23 cellular contexts compared by ENCODE assay signal in genomic region chr13:74037762-74038161, GRCh38.
DNase-seq lines count a peak whose midpoint lies in the region; ATAC-seq lines count a peak whose summit lies in the region.
"Had no signal": no experiment of that assay in that cellular context is flagged by ENCODE, and none has a peak within 500 bp of the region (broad histone marks: within the 10 kb centered on the region; RNA-seq: fewer than 3 reads in every experiment).

No MANE protein-coding gene starts in this region.

- peaks cover 51% of the 10 kb centered on the region for H3K4me1 ChIP-seq in CD8-positive, alpha-beta memory T cell (ENCODE audit: insufficient read depth, low read length)
- H3K4me1 ChIP-seq: left lung had no signal

- H3K27me3 ChIP-seq in CD8-positive, alpha-beta memory T cell (ENCODE audit: insufficient read depth, low read length, poor library complexity, severe bottlenecking), result no peaks in the 10 kb centered on the region
- H3K27me3 ChIP-seq: left lung, neural progenitor cell, vagina had no signal

- H3K4me3 ChIP-seq in CD8-positive, alpha-beta memory T cell (ENCODE audit: low read length), result peak overlapping the region; percentile 3
- H3K4me3 ChIP-seq: left lung, neural progenitor cell, vagina had no signal

- no peaks in the 10 kb centered on the region for H3K27me3 Mint-ChIP-seq in CD8-positive, alpha-beta memory T cell
- H3K27me3 Mint-ChIP-seq in T-helper 2 cell treated with Interferon-gamma antibody and Interleukin-4, amounts not matched to agents 5 μg/mL and 100 μg/mL, for 36 hours (ENCODE audit: low read depth), result no peaks in the 10 kb centered on the region
- no peaks in the 10 kb centered on the region for H3K27me3 Mint-ChIP-seq in memory B cell
- H3K27me3 Mint-ChIP-seq: IgD-negative memory B cell had no signal

- CTCF ChIA-PET in CD8-positive, alpha-beta memory T cell (lab: Charles Lee), result interaction anchor here (0.5 to 2.3 kb wide), 3 partner anchors 20 to 249 kb away, joined by 3 to 10 read pairs (median 5); no protein-coding TSS in a partner anchor

- peak; percentile 70 for ATAC-seq in GM18907 (IDR thresholded peaks at IDR 0.05; ENCODE audit: unreplicated experiment)
- no peak for ATAC-seq in memory B cell (ENCODE audit: low read depth)
- ATAC-seq: left lung, Panc1 had no signal

- POLR2A ChIA-PET in CD8-positive, alpha-beta memory T cell (lab: Charles Lee), result no interaction called here

- no peaks in the 10 kb centered on the region for H3K36me3 ChIP-seq in CD8-positive, alpha-beta memory T cell (ENCODE audit: insufficient read depth, low read length)
- H3K36me3 ChIP-seq: left lung, neural progenitor cell, vagina had no signal

- peak overlapping the region in 6 of 7 donors; percentile 15 to 61 (median 35) for H3K4me3 Mint-ChIP-seq in CD8-positive, alpha-beta memory T cell
- peak overlapping the region; percentile 9 for H3K4me3 Mint-ChIP-seq in T-helper 2 cell treated with Interferon-gamma antibody and Interleukin-4, amounts not matched to agents 5 μg/mL and 100 μg/mL, for 36 hours
- no peak overlapping the region for H3K4me3 Mint-ChIP-seq in memory B cell
- H3K4me3 Mint-ChIP-seq: CD14-positive monocyte, neural progenitor cell had no signal

- H3K36me3 Mint-ChIP-seq in CD8-positive, alpha-beta memory T cell, result peaks cover 0 to 18% (median 2%) of the 10 kb centered on the region in 3 donors
- H3K36me3 Mint-ChIP-seq in T-helper 2 cell treated with Interferon-gamma antibody and Interleukin-4, amounts not matched to agents 5 μg/mL and 100 μg/mL, for 36 hours (ENCODE audit: low read depth), result peaks cover 1% of the 10 kb centered on the region
- H3K36me3 Mint-ChIP-seq in memory B cell, result peaks cover 4% of the 10 kb centered on the region
- H3K36me3 Mint-ChIP-seq: CD14-positive monocyte, IgD-negative memory B cell had no signal

- H3K27ac Mint-ChIP-seq in CD8-positive, alpha-beta memory T cell, result peak overlapping the region in 5 of 8 donors; percentile 0 to 48 (median 20)
- no peak overlapping the region for H3K27ac Mint-ChIP-seq in T-helper 2 cell treated with Interferon-gamma antibody and Interleukin-4, amounts not matched to agents 5 μg/mL and 100 μg/mL, for 36 hours
- peak overlapping the region; percentile 35 for H3K27ac Mint-ChIP-seq in memory B cell
- H3K27ac Mint-ChIP-seq: CD14-positive monocyte, neural progenitor cell had no signal

- peaks cover 71 to 86% (median 83%) of the 10 kb centered on the region in 3 donors for H3K4me1 Mint-ChIP-seq in CD8-positive, alpha-beta memory T cell
- peaks cover 25% of the 10 kb centered on the region for H3K4me1 Mint-ChIP-seq in T-helper 2 cell treated with Interferon-gamma antibody and Interleukin-4, amounts not matched to agents 5 μg/mL and 100 μg/mL, for 36 hours (ENCODE audit: low read depth)
- H3K4me1 Mint-ChIP-seq in memory B cell, result peaks cover 38% of the 10 kb centered on the region
- H3K4me1 Mint-ChIP-seq: CD14-positive monocyte had no signal

- DNase-seq in CD8-positive, alpha-beta memory T cell, result peak in 1 of 5 donors; percentile 4
- DNase-seq in T-helper 2 cell treated with Interferon-gamma antibody and Interleukin-4, amounts not matched to agents 5 μg/mL and 100 μg/mL, for 36 hours (ENCODE audit: low spot score), result no peak
- DNase-seq in memory B cell (ENCODE audit: low spot score in 2 of 2) (no peak), amniotic stem cell (lab: John Stamatoyannopoulos, UW) (no peak), retina (no peak), NCI-H748 treated with DMSO at 0.1 percent for 48 hours (lab: John Stamatoyannopoulos, UW) (no peak)
- DNase-seq: activated CD4-positive, alpha-beta T cell treated with anti-CD3 and anti-CD28 coated beads, Interleukin-2, amount 50 U/mL, for 1 hour; activated T-cell treated with anti-CD3 and anti-CD28 coated beads for 4 hours; central memory CD4-positive, alpha-beta T cell; DMS 273 treated with DMSO at 0.1 percent for 48 hours; left lung; midbrain; NCI-H1417 treated with DMSO at 0.1 percent for 48 hours; NCI-H2107; NCI-H446 treated with DMSO at 0.1 percent for 48 hours; NK-92 treated with Interleukin-12 subunit alpha and Interleukin-12 subunit beta, amount 100 ng/mL, for 24 hours; SIG-M5 had no signal

- no peaks in the 10 kb centered on the region for H3K9me3 ChIP-seq in CD8-positive, alpha-beta memory T cell (ENCODE audit: low read length)
- H3K9me3 ChIP-seq: left lung, vagina had no signal

- no peak overlapping the region for H3K27ac ChIP-seq in CD8-positive, alpha-beta memory T cell (ENCODE audit: low read depth, low read length)
- H3K27ac ChIP-seq: left lung, neural progenitor cell, vagina had no signal

- H3K9me3 Mint-ChIP-seq in CD8-positive, alpha-beta memory T cell, result no peaks in the 10 kb centered on the region
- no peaks in the 10 kb centered on the region for H3K9me3 Mint-ChIP-seq in T-helper 2 cell treated with Interferon-gamma antibody and Interleukin-4, amounts not matched to agents 5 μg/mL and 100 μg/mL, for 36 hours
- H3K9me3 Mint-ChIP-seq in memory B cell, result no peaks in the 10 kb centered on the region
- H3K9me3 Mint-ChIP-seq: IgD-negative memory B cell, neural progenitor cell had no signal
